Comparison of ENCODE assay signal across 16 cellular contexts in genomic region chr9:134187110-134187531, GRCh38. TPM values are rescaled to one million over a fixed set of nuclear protein-coding genes. Genes with fewer than 3 reads are reported as not detected.
A peak's percentile ranks its signal among the peaks of the same experiment; 100 is the strongest.
DNase-seq lines count a peak whose midpoint lies in the region; ATAC-seq, FAIRE-seq and TF ChIP-seq lines count a peak whose summit lies in the region.
"Had no signal": no experiment of that assay in that cellular context is flagged by ENCODE, and none has a peak within 500 bp of the region (broad histone marks: within the 10 kb centered on the region; RNA-seq: fewer than 3 reads in every experiment).

No MANE protein-coding gene starts in this region.

- H3K27ac ChIP-seq in DOHH2 (ENCODE audit: low read depth, low read length) (no peak overlapping the region), HL-60 (replicated peaks) (no peak overlapping the region)
- H3K27ac ChIP-seq in naive thymus-derived CD4-positive, alpha-beta T cell (ENCODE audit: low read depth, low read length): no peak overlapping the region
- H3K27ac ChIP-seq: foreskin keratinocyte had no signal

- peaks cover 6% of the 10 kb centered on the region; the same call in 1 of the 2 replicates for H3K9me3 ChIP-seq in DOHH2 (ENCODE audit: control insufficient read depth, insufficient read depth, low read length)
- H3K9me3 ChIP-seq in naive thymus-derived CD4-positive, alpha-beta T cell (ENCODE audit: control insufficient read depth in 2 of 3, low read length in 3 of 3): no peaks in the 10 kb centered on the region
- H3K9me3 ChIP-seq: tibial nerve had no signal

- TF ChIP-seq CTCF in DOHH2 (IDR thresholded peaks at IDR 0.05; ENCODE audit: low read depth, low read length, poor library complexity, severe bottlenecking) (peak; percentile 35), HL-60 (IDR thresholded peaks at IDR 0.05; ENCODE audit: insufficient read depth, low read length) (peak; percentile 8), WTC11 (IDR thresholded peaks at IDR 0.05) (no peak)

- H3K4me3 ChIP-seq in DOHH2 (ENCODE audit: low read length): no peak overlapping the region
- H3K4me3 ChIP-seq in HL-60 (replicated peaks; ENCODE audit: insufficient read depth, low read length): no peak overlapping the region
- no peak overlapping the region for H3K4me3 ChIP-seq in naive thymus-derived CD4-positive, alpha-beta T cell (ENCODE audit: low read length)
- H3K4me3 ChIP-seq: tibial nerve had no signal

- no peaks in the 10 kb centered on the region for H3K9me2 ChIP-seq in DOHH2 (replicated peaks; ENCODE audit: control insufficient read depth, low read length)

- H3K4me1 ChIP-seq in DOHH2 (ENCODE audit: control insufficient read depth, low read length): no peaks in the 10 kb centered on the region
- peaks cover 7 to 14% of the 10 kb centered on the region in 2 donors for H3K4me1 ChIP-seq in naive thymus-derived CD4-positive, alpha-beta T cell (ENCODE audit: control insufficient read depth in 2 of 2, insufficient read depth in 2 of 2, low read length in 2 of 2)
- H3K4me1 ChIP-seq: foreskin keratinocyte had no signal

- H3K36me3 ChIP-seq in DOHH2 (ENCODE audit: control insufficient read depth, low read length): no peaks in the 10 kb centered on the region
- no peaks in the 10 kb centered on the region for H3K36me3 ChIP-seq in naive thymus-derived CD4-positive, alpha-beta T cell (ENCODE audit: control insufficient read depth in 2 of 3, insufficient read depth in 3 of 3, low read length in 3 of 3)
- H3K36me3 ChIP-seq: tibial nerve had no signal

- H3K4me3 Mint-ChIP-seq in WTC11: no peak overlapping the region
- H3K4me3 Mint-ChIP-seq in naive thymus-derived CD4-positive, alpha-beta T cell: no peak overlapping the region
- H3K4me3 Mint-ChIP-seq: effector memory CD8-positive, alpha-beta T cell; neural crest cell had no signal

- intact Hi-C loops in naive thymus-derived CD4-positive, alpha-beta T cell (cut with micrococcal nuclease): loop anchor here in 1 of 2 donors (5.0 kb wide), 1 partner anchor 140 kb away; the partner anchor contains the start of gene RXRA

- FAIRE-seq in frontal cortex (lab: Jason Lieb, UNC): no peak
- FAIRE-seq: astrocyte, D721Med had no signal

- no peaks in the 10 kb centered on the region for H3K79me2 ChIP-seq in DOHH2 (ENCODE audit: control insufficient read depth, low read length)

- H3K27me3 ChIP-seq in DOHH2 (ENCODE audit: control insufficient read depth, low read length) (no peaks in the 10 kb centered on the region), HL-60 (ENCODE audit: insufficient read depth, poor library complexity, severe bottlenecking) (no peaks in the 10 kb centered on the region)
- no peaks in the 10 kb centered on the region for H3K27me3 ChIP-seq in naive thymus-derived CD4-positive, alpha-beta T cell (ENCODE audit: control insufficient read depth in 2 of 2, insufficient read depth in 2 of 2, low read length in 2 of 2)
- H3K27me3 ChIP-seq: tibial nerve had no signal

- CTCF ChIA-PET in WTC11 (lab: Charles Lee): interaction anchor here (0.8 to 2.1 kb wide), 2 partner anchors 16 to 18 kb away, joined by 3 to 9 read pairs; no protein-coding TSS in a partner anchor
- CTCF ChIA-PET in naive thymus-derived CD4-positive, alpha-beta T cell (lab: Charles Lee): interaction anchor here (1.2 kb wide), 1 partner anchor 17 kb away, joined by 3 read pairs; no protein-coding TSS in a partner anchor

- peaks cover 6% of the 10 kb centered on the region for H3K4me1 Mint-ChIP-seq in WTC11
- peaks cover 14 to 27% (median 22%) of the 10 kb centered on the region in 7 donors for H3K4me1 Mint-ChIP-seq in naive thymus-derived CD4-positive, alpha-beta T cell

- H3K36me3 Mint-ChIP-seq in WTC11: peaks cover 6% of the 10 kb centered on the region
- peaks cover 0 to 1% (median 0%) of the 10 kb centered on the region in 5 donors for H3K36me3 Mint-ChIP-seq in naive thymus-derived CD4-positive, alpha-beta T cell

- no peaks in the 10 kb centered on the region; the same call in 1 of the 2 replicates for H3K27me3 Mint-ChIP-seq in WTC11 (ENCODE audit: low read depth)
- peaks cover 0 to 3% (median 0%) of the 10 kb centered on the region in 5 donors for H3K27me3 Mint-ChIP-seq in naive thymus-derived CD4-positive, alpha-beta T cell

- H3K4me2 ChIP-seq in DOHH2 (ENCODE audit: low read length): no peak overlapping the region

- H3K27ac Mint-ChIP-seq in WTC11: no peak overlapping the region
- peak overlapping the region in 1 of 9 donors; percentile 32 for H3K27ac Mint-ChIP-seq in naive thymus-derived CD4-positive, alpha-beta T cell

- ATAC-seq in WTC11: no peak
- peak; percentile 43 for ATAC-seq in naive thymus-derived CD4-positive, alpha-beta T cell
- ATAC-seq: effector memory CD8-positive, alpha-beta T cell; foreskin keratinocyte had no signal

- H3F3A ChIP-seq in DOHH2 (ENCODE audit: control insufficient read depth, insufficient read depth): peaks cover 7% of the 10 kb centered on the region

- POLR2A ChIA-PET in WTC11 (lab: Charles Lee): interaction anchor here (0.6 kb wide), 1 partner anchor 134 kb away, joined by 4 read pairs; no protein-coding TSS in a partner anchor
- POLR2A ChIA-PET in naive thymus-derived CD4-positive, alpha-beta T cell (lab: Charles Lee): no interaction called here

- H4K20me1 ChIP-seq in DOHH2 (ENCODE audit: control insufficient read depth, insufficient read depth, low read depth, low read length): no peaks in the 10 kb centered on the region

- peak in 1 of 2 experiments; percentile 89 for DNase-seq in HL-60 (ENCODE audit: low read depth in 1 of 2, low spot score in 1 of 2)
- DNase-seq in WTC11 (ENCODE audit: low spot score): no peak
- DNase-seq in naive thymus-derived CD4-positive, alpha-beta T cell: no peak
- DNase-seq in activated T-cell treated with anti-CD3 and anti-CD28 coated beads, Interleukin-2, amount 50 U/mL, for 48 hours: no peak
- no peak for DNase-seq in DMS 273 (lab: John Stamatoyannopoulos, UW; ENCODE audit: unreplicated experiment)
- DNase-seq in NCI-H2227 (lab: John Stamatoyannopoulos, UW; ENCODE audit: unreplicated experiment): no peak
- DNase-seq in frontal cortex (ENCODE audit: low spot score in 2 of 2): no peak
- DNase-seq: activated T-cell treated with anti-CD3 and anti-CD28 coated beads, Interleukin-2, amount 50 U/mL, for 1 hour; effector memory CD8-positive, alpha-beta T cell; foreskin keratinocyte had no signal

- peaks cover 9% of the 10 kb centered on the region for H3K9me3 Mint-ChIP-seq in WTC11
- peaks cover 0 to 7% (median 0%) of the 10 kb centered on the region in 11 donors for H3K9me3 Mint-ChIP-seq in naive thymus-derived CD4-positive, alpha-beta T cell

TF ChIP-seq in WTC11, 78 proteins besides CTCF, POLR2A, EP300 and RAD21 (continues in another document):
- TF ChIP-seq, protein P1, sequence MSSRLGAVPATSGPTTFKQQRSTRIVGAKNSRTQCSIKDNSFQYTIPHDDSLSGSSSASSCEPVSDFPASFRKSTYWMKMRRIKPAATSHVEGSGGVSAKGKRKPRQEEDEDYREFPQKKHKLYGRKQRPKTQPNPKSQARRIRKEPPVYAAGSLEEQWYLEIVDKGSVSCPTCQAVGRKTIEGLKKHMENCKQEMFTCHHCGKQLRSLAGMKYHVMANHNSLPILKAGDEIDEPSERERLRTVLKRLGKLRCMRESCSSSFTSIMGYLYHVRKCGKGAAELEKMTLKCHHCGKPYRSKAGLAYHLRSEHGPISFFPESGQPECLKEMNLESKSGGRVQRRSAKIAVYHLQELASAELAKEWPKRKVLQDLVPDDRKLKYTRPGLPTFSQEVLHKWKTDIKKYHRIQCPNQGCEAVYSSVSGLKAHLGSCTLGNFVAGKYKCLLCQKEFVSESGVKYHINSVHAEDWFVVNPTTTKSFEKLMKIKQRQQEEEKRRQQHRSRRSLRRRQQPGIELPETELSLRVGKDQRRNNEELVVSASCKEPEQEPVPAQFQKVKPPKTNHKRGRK (CRISPR knock-in tag; IDR thresholded peaks at IDR 0.05; ENCODE audit: borderline replicate concordance): no peak
- TF ChIP-seq RELA (CRISPR knock-in tag; IDR thresholded peaks at IDR 0.05; ENCODE audit: borderline replicate concordance) (no peak), CREM (CRISPR knock-in tag; IDR thresholded peaks at IDR 0.05) (no peak), ZNF219 (CRISPR knock-in tag; IDR thresholded peaks at IDR 0.05; ENCODE audit: borderline replicate concordance) (no peak), SP1 (CRISPR knock-in tag; conservative IDR thresholded peaks at IDR 0.05) (no peak), GTF2I (CRISPR knock-in tag; conservative IDR thresholded peaks at IDR 0.05) (peak; percentile 30; the same call in 1 of the 2 replicates), ZNF423 (CRISPR knock-in tag; IDR thresholded peaks at IDR 0.05) (no peak), TEAD4 (CRISPR knock-in tag; IDR thresholded peaks at IDR 0.05) (no peak), NFATC4 (CRISPR knock-in tag; IDR thresholded peaks at IDR 0.05) (no peak)
- TF ChIP-seq, protein P2, sequence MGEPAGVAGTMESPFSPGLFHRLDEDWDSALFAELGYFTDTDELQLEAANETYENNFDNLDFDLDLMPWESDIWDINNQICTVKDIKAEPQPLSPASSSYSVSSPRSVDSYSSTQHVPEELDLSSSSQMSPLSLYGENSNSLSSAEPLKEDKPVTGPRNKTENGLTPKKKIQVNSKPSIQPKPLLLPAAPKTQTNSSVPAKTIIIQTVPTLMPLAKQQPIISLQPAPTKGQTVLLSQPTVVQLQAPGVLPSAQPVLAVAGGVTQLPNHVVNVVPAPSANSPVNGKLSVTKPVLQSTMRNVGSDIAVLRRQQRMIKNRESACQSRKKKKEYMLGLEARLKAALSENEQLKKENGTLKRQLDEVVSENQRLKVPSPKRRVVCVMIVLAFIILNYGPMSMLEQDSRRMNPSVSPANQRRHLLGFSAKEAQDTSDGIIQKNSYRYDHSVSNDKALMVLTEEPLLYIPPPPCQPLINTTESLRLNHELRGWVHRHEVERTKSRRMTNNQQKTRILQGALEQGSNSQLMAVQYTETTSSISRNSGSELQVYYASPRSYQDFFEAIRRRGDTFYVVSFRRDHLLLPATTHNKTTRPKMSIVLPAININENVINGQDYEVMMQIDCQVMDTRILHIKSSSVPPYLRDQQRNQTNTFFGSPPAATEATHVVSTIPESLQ (CRISPR knock-in tag; IDR thresholded peaks at IDR 0.05): no peak

RNA-seq across cellular contexts. Expression of gene RNU6ATAC, which starts 22.8 kb away (rescaled TPM):
- total RNA-seq in WTC11 (2021) (87.0 to 124 TPM (median 117 TPM) in 3 replicates), frontal cortex (not detected)
- total RNA-seq in naive thymus-derived CD4-positive, alpha-beta T cell: 10 to 100 TPM; 17.1 to 67.0 (median 31.6) TPM
- polyA plus RNA-seq in naive thymus-derived CD4-positive, alpha-beta T cell: not detected
- total RNA-seq: foreskin keratinocyte, RPMI7951, tibial nerve had no signal
- polyA plus RNA-seq: foreskin keratinocyte had no signal

RNA-seq across cellular contexts. Expression of gene WDR5, which starts 51.2 kb away (rescaled TPM):
- total RNA-seq in WTC11 (2021) (54.2 to 62.5 TPM (median 56.5 TPM) in 3 replicates), frontal cortex (24.5 TPM)
- total RNA-seq in naive thymus-derived CD4-positive, alpha-beta T cell: 10 to 100 TPM; 16.0 to 42.3 (median 30.9) TPM
- polyA plus RNA-seq in naive thymus-derived CD4-positive, alpha-beta T cell: 10 to 100 TPM; 13.8 to 17.5 TPM

Comparison
In these comparisons a context has a peak if more than half of its experiments do, and no peak if none do; other contexts are left out.
1. RNA of gene RNU6ATAC, which starts 22.8 kb away (total RNA-seq): 87.0 to 124 TPM in WTC11 and 17.1 to 67.0 TPM in naive thymus-derived CD4-positive, alpha-beta T cell; not detected in frontal cortex (single experiment); every median in the first group is over 10 times any median in the second.